In genomic region chr21:44996983-44997936, GRCh38 we compare ENCODE assay signal across 1 cellular context.
TF ChIP-seq lines count a peak whose summit lies in the region.

No MANE protein-coding gene starts in this region.

TF ChIP-seq in GM12878, 131 proteins besides CTCF, POLR2A, EP300 and RAD21 (continued from another document):
- no peak for TF ChIP-seq ZNF592 (IDR thresholded peaks at IDR 0.05)
- TF ChIP-seq ZBTB40 (IDR thresholded peaks at IDR 0.05; ENCODE audit: borderline replicate concordance) = no peak
- no peak for TF ChIP-seq BMI1 (IDR thresholded peaks at IDR 0.05; ENCODE audit: borderline replicate concordance)
- TF ChIP-seq HDGF (IDR thresholded peaks at IDR 0.05) = no peak
